In the genomic region with DNA sequence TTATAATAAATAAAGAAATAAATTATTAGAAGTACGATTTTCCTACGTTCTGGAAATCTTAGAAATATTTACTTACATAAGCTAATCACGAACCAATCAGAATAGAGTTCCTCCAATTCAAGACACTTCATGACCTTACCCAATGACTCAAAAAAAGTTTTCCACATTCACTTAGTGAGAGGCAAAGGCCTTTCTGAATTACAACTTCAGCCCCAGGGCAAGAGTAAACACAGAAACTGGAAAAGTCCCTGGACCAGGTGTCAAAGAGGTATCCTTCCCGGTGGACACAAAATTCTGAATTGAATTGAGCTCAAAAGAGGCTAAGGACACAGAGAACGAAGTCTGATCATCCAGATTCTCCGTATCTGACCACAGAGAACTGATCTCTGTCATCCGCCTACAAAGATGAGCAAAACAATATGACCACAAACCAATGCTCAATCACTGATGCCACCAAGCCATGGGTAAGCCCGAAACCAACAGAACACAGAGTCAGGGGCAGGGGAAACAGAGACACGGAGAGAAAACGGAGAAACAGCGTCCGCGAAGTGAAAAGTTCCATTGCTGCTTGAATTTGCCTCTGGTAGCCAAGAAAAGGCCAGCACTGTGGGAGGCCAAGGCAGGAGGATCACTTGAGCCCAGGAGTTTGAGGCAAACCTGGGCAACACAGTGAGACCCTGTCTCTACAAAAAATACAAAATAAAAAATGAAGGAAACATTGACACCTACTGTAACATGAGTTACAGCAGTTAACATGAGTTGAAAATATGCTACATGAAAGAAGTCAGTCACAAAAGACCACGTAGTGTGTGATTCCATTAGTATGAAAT, we compare ENCODE assay signal across 9 cellular contexts. TPM values are rescaled to one million over a fixed set of nuclear protein-coding genes. Genes with fewer than 3 reads are reported as not detected.
A peak's percentile ranks its signal among the peaks of the same experiment; 100 is the strongest.
DNase-seq lines count a peak whose midpoint lies in the region; ATAC-seq, FAIRE-seq and TF ChIP-seq lines count a peak whose summit lies in the region.
"Had no signal": no experiment of that assay in that cellular context is flagged by ENCODE, and none has a peak within 500 bp of the region (broad histone marks: within the 10 kb centered on the region; RNA-seq: fewer than 3 reads in every experiment).

No MANE protein-coding gene starts in this region.

- H3K9me3 Mint-ChIP-seq in progenitor cell of endocrine pancreas (ENCODE audit: low read depth), result no peaks in the 10 kb centered on the region

- H3K36me3 ChIP-seq in GM12878 (ENCODE audit: control insufficient read depth in 2 of 2, insufficient read depth in 2 of 2, low read length in 1 of 2), result peaks cover 0 to 6% of the 10 kb centered on the region in 2 experiments; a peak in 2 of 4 replicates
- no peaks in the 10 kb centered on the region for H3K36me3 ChIP-seq in tibial nerve

- in situ Hi-C loops in GM12878 (cut with MboI), result no loop called here

- peak; percentile 51 for ATAC-seq in GM21825 (IDR thresholded peaks at IDR 0.05; ENCODE audit: unreplicated experiment)
- peak; percentile 88 for ATAC-seq in GM12878

- TF ChIP-seq EP300 in GM12878 (IDR thresholded peaks at IDR 0.05; ENCODE audit: borderline replicate concordance in 1 of 2, control insufficient read depth in 1 of 2, low read depth in 2 of 2, low read length in 2 of 2) (peak; percentile 53 to 90; a peak in 3 of 4 replicates), tibial nerve (IDR thresholded peaks at IDR 0.05) (no peak)

- CTCF ChIA-PET in GM12878 (lab: Yijun Ruan, JAX), result interaction anchor here (0.8 to 2.4 kb wide), 7 partner anchors 12 to 37 kb away, joined by 3 to 7 read pairs (median 5); no protein-coding TSS in a partner anchor

- BruUV-seq in GM12878 (replicated peaks; lab: Mats Ljungman, UMichigan), result no TSS peak

- H3K36me3 Mint-ChIP-seq in progenitor cell of endocrine pancreas (ENCODE audit: insufficient read depth), result no peaks in the 10 kb centered on the region

- H3K9me3 ChIP-seq in GM12878 (replicated peaks; ENCODE audit: control insufficient read depth, insufficient read depth, low read length), result no peaks in the 10 kb centered on the region
- H3K9me3 ChIP-seq in tibial nerve, result no peaks in the 10 kb centered on the region

- POLR2A ChIA-PET in GM12878 (lab: Charles Lee), result interaction anchor here (1.0 to 1.6 kb wide), 4 partner anchors 9 to 14 kb away, joined by 3 to 6 read pairs (median 6); no protein-coding TSS in a partner anchor

- H3K4me1 Mint-ChIP-seq in progenitor cell of endocrine pancreas (ENCODE audit: low read depth), result no peaks in the 10 kb centered on the region

- peak overlapping the region; percentile 48 for H3K4me2 ChIP-seq in GM12878 (ENCODE audit: control insufficient read depth, insufficient read depth)

- TF ChIP-seq RAD21 in GM12878 (IDR thresholded peaks at IDR 0.05; ENCODE audit: insufficient read depth, low read depth, low read length), result no peak

- SMC1A ChIA-PET in GM12878 (lab: Charles Lee; ENCODE audit: uncharacterized antibody, unreplicated experiment), result interaction anchor here (0.7 to 2.6 kb wide), 9 partner anchors 11 to 289 kb away, joined by 3 to 14 read pairs (median 3); no protein-coding TSS in a partner anchor

- H4K20me1 ChIP-seq in GM12878 (ENCODE audit: control insufficient read depth, insufficient read depth), result peaks cover 16% of the 10 kb centered on the region; the same call in 1 of the 2 replicates

- H3K27me3 ChIP-seq in GM12878 (replicated peaks in 1 of 2; ENCODE audit: control insufficient read depth in 2 of 2, insufficient read depth in 2 of 2, low read length in 1 of 2) (no peaks in the 10 kb centered on the region), tibial nerve (no peaks in the 10 kb centered on the region)

- H3K9ac ChIP-seq in GM12878 (ENCODE audit: control insufficient read depth, insufficient read depth, low read length), result 0 out of 2 replicates have a peak overlapping the region, but pooled peaks have one; percentile 18

- 2% methylated on average over 14 of the region's 14 CpGs for WGBS in GM12878 (ENCODE audit: insufficient coverage, insufficient replicate concordance, low lambda C conversion rate, missing lambda C conversion rate)
- WGBS in tibial nerve, 2 donors, result 85 to 90% methylated on average over 14 of the region's 14 CpGs

- RAD21 ChIA-PET in GM12878 (lab: Charles Lee; ENCODE audit: unreplicated experiment), result interaction anchor here (0.7 to 2.2 kb wide), 5 partner anchors 16 to 31 kb away, joined by 3 to 9 read pairs (median 3); no protein-coding TSS in a partner anchor

- FAIRE-seq in GM12891 (lab: Jason Lieb, UNC), result peak; percentile 90
- peak; percentile 99 for FAIRE-seq in GM12878 (lab: Jason Lieb, UNC)

- no peak for TF ChIP-seq POLR2A in GM12891 (IDR thresholded peaks at IDR 0.05; ENCODE audit: low read depth, low read length)
- TF ChIP-seq POLR2A in GM12878 (IDR thresholded peaks at IDR 0.05; ENCODE audit: low read depth, low read length), result no peak
- TF ChIP-seq POLR2A in tibial nerve (IDR thresholded peaks at IDR 0.05), result no peak

- no peaks in the 10 kb centered on the region for H3K27me3 Mint-ChIP-seq in progenitor cell of endocrine pancreas

- no peak overlapping the region for H3K27ac Mint-ChIP-seq in progenitor cell of endocrine pancreas

- H2AFZ ChIP-seq in GM12878 (ENCODE audit: control insufficient read depth, low read depth, low read length), result no peak overlapping the region

- H3K4me1 ChIP-seq in GM12878 (ENCODE audit: control insufficient read depth, insufficient read depth, low read length), result peaks cover 41% of the 10 kb centered on the region
- peaks cover 0 to 8% (median 3%) of the 10 kb centered on the region in 4 donors for H3K4me1 ChIP-seq in tibial nerve

- peaks cover 69% of the 10 kb centered on the region for H3K79me2 ChIP-seq in GM12878 (ENCODE audit: control insufficient read depth, insufficient read depth, low read length)

- H3K4me3 ChIP-seq in GM12878, result peak overlapping the region; percentile 34; the same call in 1 of the 2 replicates
- H3K4me3 ChIP-seq in tibial nerve, result no peak overlapping the region

- DNase-seq in GM12891 (ENCODE audit: insufficient read length, low spot score), result no peak
- DNase-seq in MV-4-11 (lab: John Stamatoyannopoulos, UW), result peak; percentile 32
- peak; percentile 85 for DNase-seq in GM12878 (ENCODE audit: low read depth, low spot score)
- DNase-seq in SKM-1 (lab: John Stamatoyannopoulos, UW; ENCODE audit: unreplicated experiment), result no peak
- no peak for DNase-seq in NCI-H1048 (lab: John Stamatoyannopoulos, UW)
- DNase-seq in tibial nerve (ENCODE audit: low spot score in 2 of 2), result no peak
- DNase-seq in progenitor cell of endocrine pancreas (ENCODE audit: low spot score, unreplicated experiment), result no peak
- DNase-seq: NCI-H1092 had no signal

- intact Hi-C loops in GM12878 (cut with micrococcal nuclease; ENCODE audit: unreplicated experiment), result no loop called here

- TF ChIP-seq CTCF in GM12878 (IDR thresholded peaks at IDR 0.05 in 2 of 3, conservative IDR thresholded peaks at IDR 0.05 in 1 of 3; ENCODE audit: control insufficient read depth in 2 of 3, extremely low read depth in 1 of 3, insufficient read depth in 1 of 3, low read depth in 3 of 3, low read length in 3 of 3) (no peak), tibial nerve (IDR thresholded peaks at IDR 0.05) (no peak), progenitor cell of endocrine pancreas (IDR thresholded peaks at IDR 0.05; ENCODE audit: unreplicated experiment) (no peak)

- no peak overlapping the region for H3K4me3 Mint-ChIP-seq in progenitor cell of endocrine pancreas (ENCODE audit: low read depth)

- H3K27ac ChIP-seq in GM12878 (ENCODE audit: control insufficient read depth, insufficient read depth), result peak overlapping the region; percentile 45
- no peak overlapping the region for H3K27ac ChIP-seq in tibial nerve

TF ChIP-seq in GM12891, 5 proteins besides CTCF, POLR2A, EP300 and RAD21:
- no peak for TF ChIP-seq POLR2AphosphoS5 (IDR thresholded peaks at IDR 0.05; ENCODE audit: low read depth, low read length)
- TF ChIP-seq POU2F2 (IDR thresholded peaks at IDR 0.05; ENCODE audit: low read depth, low read length), result peak; percentile 56; the same call in 1 of the 2 replicates

TF ChIP-seq in GM12878, 131 proteins besides CTCF, POLR2A, EP300 and RAD21 (continues in another document):
- TF ChIP-seq SIX5 (IDR thresholded peaks at IDR 0.05; ENCODE audit: low read depth, low read length, severe bottlenecking) (no peak), TAF1 (IDR thresholded peaks at IDR 0.05; ENCODE audit: borderline replicate concordance, low read depth, low read length) (no peak), BCL11A (IDR thresholded peaks at IDR 0.05; ENCODE audit: low read depth, low read length) (peak; percentile 95), MXI1 (IDR thresholded peaks at IDR 0.05; ENCODE audit: low read depth, low read length) (no peak), GATAD2B (conservative IDR thresholded peaks at IDR 0.05; ENCODE audit: low read depth) (0 out of 2 replicates have a peak, but pooled peaks have one; percentile 39), RAD51 (IDR thresholded peaks at IDR 0.05) (no peak), KDM1A (IDR thresholded peaks at IDR 0.05; ENCODE audit: borderline replicate concordance) (no peak)

RNA-seq across cellular contexts. Expression of a gene that starts 6.8 kb away (rescaled TPM):
- 150 TPM for polyA plus RNA-seq in GM12891 (2012; ENCODE audit: low read depth, missing spikeins)
- total RNA-seq in GM12878 (2013; cell fraction: nucleolus; rRNA removed), result 36.6 and 37.1 TPM in 2 replicates
- total RNA-seq in GM12878 (2014; rRNA removed) (166 and 179 TPM in 2 replicates), GM12878 (2014; rRNA removed; fragmentation: Illumina TruSeq; extraction: Trizol) (56.4 and 65.9 TPM in 2 replicates), GM12878 (2021) (126 and 131 TPM in 2 replicates), tibial nerve (10 to 100 TPM in 2 of 4 donors, 1 to 10 TPM in 2; 6.3 to 47.1 (median 13.7) TPM), progenitor cell of endocrine pancreas (22.8 and 24.6 TPM in 2 replicates)
- 51.7 TPM for polyA plus RNA-seq in GM12878 (2011; ENCODE audit: low read depth)
- polyA plus RNA-seq in GM12878 (2011; rRNA removed) (79.3 and 145 TPM in 2 replicates), GM12878 (2014; fragmentation: Illumina TruSeq; extraction: Trizol) (30.8 and 38.9 TPM in 2 replicates), GM12878 (2014; fragmentation: Nextera tagmentation; extraction: Ambion mirVana) (10 to 100 TPM in 1 of 2 experiments, 1 to 10 TPM in 1; 7.9 to 16.9 TPM), GM12878 (2014; rRNA removed) (241 and 247 TPM in 2 replicates), GM12878 (2016; fragmentation: Nextera tagmentation; extraction: Ambion mirVana) (100 to 1,000 TPM; 186 to 203 TPM)
- polyA plus RNA-seq in GM12878 (2011; cell fraction: cytosol; rRNA removed), result 332 and 398 TPM in 2 replicates
- polyA plus RNA-seq in GM12878 (2011; cell fraction: nucleus; rRNA removed), result 195 and 197 TPM in 2 replicates
- 71.3 and 110 TPM in 2 replicates for polyA plus RNA-seq in GM12878 (2012)
- polyA minus RNA-seq in GM12878 (2011; rRNA and poly(A)+ RNA removed), result 35.4 and 90.0 TPM in 2 replicates
- polyA minus RNA-seq in GM12878 (2011; cell fraction: cytosol; rRNA and poly(A)+ RNA removed), result 31.7 and 32.0 TPM in 2 replicates
- 8.3 and 16.3 TPM in 2 replicates for polyA minus RNA-seq in GM12878 (2011; cell fraction: nucleus; rRNA and poly(A)+ RNA removed)

Comparison
In these comparisons a context has a peak if more than half of its experiments do, and no peak if none do; other contexts are left out.
1. DNase-seq: peak in MV-4-11 (single experiment) and GM12878 (single experiment); none in GM12891 (single experiment), SKM-1 (single experiment), NCI-H1048 (single experiment), tibial nerve (0 of 2) and progenitor cell of endocrine pancreas (single experiment).